ENCODE assay signal across 12 cellular contexts in genomic region chr2:23436346-23437099, GRCh38. TPM values are rescaled to one million over a fixed set of nuclear protein-coding genes. Genes with fewer than 3 reads are reported as not detected.
DNase-seq lines count a peak whose midpoint lies in the region; ATAC-seq, FAIRE-seq and TF ChIP-seq lines count a peak whose summit lies in the region.
"Had no signal": no experiment of that assay in that cellular context is flagged by ENCODE, and none has a peak within 500 bp of the region (broad histone marks: within the 10 kb centered on the region; RNA-seq: fewer than 3 reads in every experiment).

No MANE protein-coding gene starts in this region.

- no peaks in the 10 kb centered on the region; the same call in 1 of the 2 replicates for H3K36me3 Mint-ChIP-seq in HFFc6 (ENCODE audit: low read depth)
- H3K36me3 Mint-ChIP-seq: natural killer cell had no signal

- no peak overlapping the region for H3K27ac Mint-ChIP-seq in HFFc6
- H3K27ac Mint-ChIP-seq: natural killer cell; T-helper 1 cell treated with Interleukin-12 subunit alpha and Interleukin-12 subunit beta and Interleukin-4 antibody, amounts not matched to agents 30 μg/mL and 1 μg/mL, for 36 hours had no signal

- H2AFZ ChIP-seq in mammary epithelial cell (ENCODE audit: low read depth, low read length) (no peak overlapping the region), trophoblast cell (ENCODE audit: insufficient read depth, low read length, poor library complexity) (no peak overlapping the region)

- H4K20me1 ChIP-seq in mammary epithelial cell (ENCODE audit: insufficient read depth, low read length): no peaks in the 10 kb centered on the region

- H3K4me3 Mint-ChIP-seq in HFFc6: no peak overlapping the region
- H3K4me3 Mint-ChIP-seq: natural killer cell had no signal

- BruUV-seq in mammary epithelial cell (replicated peaks; lab: Mats Ljungman, UMichigan): no TSS peak

- no peak overlapping the region for H2AK5ac ChIP-seq in trophoblast cell (ENCODE audit: low read length)

- H3K14ac ChIP-seq in trophoblast cell (ENCODE audit: low read length): no peak overlapping the region

- peaks cover 32% of the 10 kb centered on the region for H3K4me1 Mint-ChIP-seq in HFFc6 (ENCODE audit: low read depth)
- H3K4me1 Mint-ChIP-seq: natural killer cell had no signal

- no peak overlapping the region for H4K12ac ChIP-seq in trophoblast cell (ENCODE audit: low read depth, low read length)

- CTCF ChIA-PET in mammary epithelial cell (lab: Charles Lee; ENCODE audit: low non-redundant PET): no interaction called here

- H3K18ac ChIP-seq in trophoblast cell (ENCODE audit: low read length): no peak overlapping the region

- H3K4me3 ChIP-seq in mammary epithelial cell (replicated peaks in 1 of 3; ENCODE audit: insufficient read depth in 1 of 3, low read depth in 2 of 3, low read length in 3 of 3): no peak overlapping the region
- no peak overlapping the region for H3K4me3 ChIP-seq in trophoblast cell (ENCODE audit: low read depth, low read length)

- peak overlapping the region; percentile 23 for H2BK120ac ChIP-seq in trophoblast cell (ENCODE audit: insufficient read depth, low read length, poor library complexity)

- no peaks in the 10 kb centered on the region for H3K36me3 ChIP-seq in mammary epithelial cell (ENCODE audit: insufficient read depth, low read length)
- H3K36me3 ChIP-seq in trophoblast cell (ENCODE audit: control insufficient read depth in 1 of 2, insufficient read depth in 2 of 2, low read length in 2 of 2): peaks cover 0 to under 1% of the 10 kb centered on the region in 2 experiments

- H3K4me2 ChIP-seq in mammary epithelial cell (ENCODE audit: insufficient read depth, low read depth, low read length) (no peak overlapping the region), trophoblast cell (ENCODE audit: low read length) (no peak overlapping the region)

- peak overlapping the region; percentile 30 for H4K91ac ChIP-seq in trophoblast cell (ENCODE audit: low read depth, low read length)

- FAIRE-seq in HTR-8/SVneo (lab: Jason Lieb, UNC): no peak

- H3K79me2 ChIP-seq in mammary epithelial cell (ENCODE audit: insufficient read depth, low read length) (no peaks in the 10 kb centered on the region), trophoblast cell (ENCODE audit: control insufficient read depth, insufficient read depth, low read length, poor library complexity) (peaks cover 2% of the 10 kb centered on the region)

- dilution Hi-C loops in mammary epithelial cell (cut with HindIII; ENCODE audit: low sequenced_read_pairs): no loop called here

- H3K9ac ChIP-seq in mammary epithelial cell (ENCODE audit: insufficient read depth, low read length): no peak overlapping the region
- no peak overlapping the region for H3K9ac ChIP-seq in trophoblast cell (ENCODE audit: low read length)

- intact Hi-C loops in cardiac septum (cut with DNase I) (no loop called here), left cardiac atrium (cut with DNase I) (no loop called here), mammary epithelial cell (cut with micrococcal nuclease) (no loop called here)

- no peak overlapping the region for H2BK12ac ChIP-seq in trophoblast cell (ENCODE audit: low read length)

- H3K27me3 Mint-ChIP-seq in HFFc6 (ENCODE audit: insufficient read depth): peaks cover 1% of the 10 kb centered on the region

- H3K9me3 ChIP-seq in mammary epithelial cell (replicated peaks; ENCODE audit: insufficient read depth, low read length): peaks cover 6% of the 10 kb centered on the region
- H3K9me3 ChIP-seq in trophoblast cell (ENCODE audit: insufficient read depth, low read depth, low read length): peaks cover 2% of the 10 kb centered on the region

- peaks cover 6% of the 10 kb centered on the region for H3K4me1 ChIP-seq in mammary epithelial cell (ENCODE audit: insufficient read depth, low read length)
- peaks cover 16 to 25% of the 10 kb centered on the region in 2 experiments for H3K4me1 ChIP-seq in trophoblast cell (ENCODE audit: control insufficient read depth in 1 of 2, insufficient read depth in 2 of 2, low read length in 2 of 2)

- in situ Hi-C loops in mammary epithelial cell (cut with MboI; ENCODE audit: low sequenced_read_pairs in 2 of 2): no loop called here

- H3K27me3 ChIP-seq in mammary epithelial cell (ENCODE audit: insufficient read depth, low read length): no peaks in the 10 kb centered on the region
- H3K27me3 ChIP-seq in trophoblast cell (ENCODE audit: insufficient read depth, low read length): no peaks in the 10 kb centered on the region

- no peak overlapping the region for H4K8ac ChIP-seq in trophoblast cell (ENCODE audit: low read depth, low read length)

- ATAC-seq in left cardiac atrium: no peak
- ATAC-seq: natural killer cell had no signal

- peaks cover 1% of the 10 kb centered on the region; the same call in 1 of the 2 replicates for H3K9me3 Mint-ChIP-seq in HFFc6
- H3K9me3 Mint-ChIP-seq: natural killer cell had no signal

- 63% methylated on average over 9 of the region's 16 CpGs for WGBS in mammary epithelial cell (ENCODE audit: low coverage, missing lambda C conversion rate)
- no CpG with 5 or more reads among the region's 16 CpGs for WGBS in trophoblast cell (ENCODE audit: extremely low coverage, insufficient coverage, insufficient read length)

- H3K27ac ChIP-seq in mammary epithelial cell (ENCODE audit: insufficient read depth, low read depth, low read length) (no peak overlapping the region), trophoblast cell (ENCODE audit: low read depth, low read length) (peak overlapping the region; percentile 81)

- TF ChIP-seq CTCF in mammary epithelial cell (conservative IDR thresholded peaks at IDR 0.05 in 1 of 2, IDR thresholded peaks at IDR 0.05 in 1 of 2; ENCODE audit: extremely low read depth in 1 of 2, insufficient read depth in 1 of 2, low read depth in 1 of 2, low read length in 2 of 2) (no peak), HFFc6 (IDR thresholded peaks at IDR 0.05) (no peak)

- peak overlapping the region; percentile 21 for H2BK5ac ChIP-seq in trophoblast cell (ENCODE audit: low read depth, low read length, poor library complexity)

- no peak overlapping the region for H3K4ac ChIP-seq in trophoblast cell (ENCODE audit: low read depth, low read length)

- DNase-seq in cardiac septum (ENCODE audit: low spot score): peak; percentile 72
- DNase-seq in left cardiac atrium: no peak
- DNase-seq in mammary epithelial cell: peak; percentile 68
- peak; percentile 69 to 78 for DNase-seq in trophoblast cell
- DNase-seq in HTR-8/SVneo (ENCODE audit: insufficient read length, low spot score): no peak
- DNase-seq in NCI-H1694 (lab: John Stamatoyannopoulos, UW): no peak
- DNase-seq in HFFc6: no peak
- DNase-seq in hepatic stellate cell (ENCODE audit: low spot score): no peak
- DNase-seq: AML-193, natural killer cell, NCI-H345 had no signal

- H3K23ac ChIP-seq in trophoblast cell (ENCODE audit: low read length): no peak overlapping the region

- H3K79me1 ChIP-seq in trophoblast cell (ENCODE audit: low read length): peaks cover 21% of the 10 kb centered on the region

RNA-seq across cellular contexts. Expression of gene KLHL29, which starts 51.5 kb away (rescaled TPM):
- total RNA-seq in cardiac septum: 1.6 TPM
- 1 to 10 TPM; 1.3 to 3.3 TPM for total RNA-seq in left cardiac atrium
- total RNA-seq in mammary epithelial cell: 10 to 100 TPM; 15.6 to 16.3 TPM
- polyA plus RNA-seq in mammary epithelial cell: 3.6 TPM
- 0.93 TPM for polyA minus RNA-seq in mammary epithelial cell
- 6.9 and 7.0 TPM in 2 replicates for polyA plus RNA-seq in trophoblast cell (2013)
- total RNA-seq in HFFc6 (2021; fragmentation: NEBNext Ultra II Directional; extraction: Animal tissue kit (Norgen Biotek cat#: 25700)): 1 to 10 TPM; 7.4 to 9.7 (median 8.6) TPM

Comparison
In these comparisons a context has a peak if more than half of its experiments do, and no peak if none do; other contexts are left out.
1. DNase-seq: peak in cardiac septum (single experiment), mammary epithelial cell (single experiment) and trophoblast cell (2 of 2); none in left cardiac atrium (single experiment), HTR-8/SVneo (single experiment), NCI-H1694 (single experiment), HFFc6 (single experiment) and hepatic stellate cell (single experiment).